Comparison of ENCODE assay signal across 22 cellular contexts in genomic region chr13:23383151-23383550, GRCh38. TPM values are rescaled to one million over a fixed set of nuclear protein-coding genes. Genes with fewer than 3 reads are reported as not detected.
DNase-seq lines count a peak whose midpoint lies in the region; ATAC-seq and TF ChIP-seq lines count a peak whose summit lies in the region.
"Had no signal": no experiment of that assay in that cellular context is flagged by ENCODE, and none has a peak within 500 bp of the region (broad histone marks: within the 10 kb centered on the region; RNA-seq: fewer than 3 reads in every experiment).

No MANE protein-coding gene starts in this region.

- intact Hi-C loops in left lung (cut with DNase I), result no loop called here

- TF ChIP-seq CTCF in nephron (IDR thresholded peaks at IDR 0.05; ENCODE audit: unreplicated experiment in 3 of 3) (no peak), left lung (IDR thresholded peaks at IDR 0.05) (no peak)

- H3K36me3 ChIP-seq in left lung, result no peaks in the 10 kb centered on the region
- H3K36me3 ChIP-seq: BLaER1, HAP-1 had no signal

- no peaks in the 10 kb centered on the region for H3K9me3 ChIP-seq in left lung
- H3K9me3 ChIP-seq: BLaER1, Caco-2, HAP-1 had no signal

- H3K27ac Mint-ChIP-seq in IgD-negative memory B cell (peak overlapping the region in 2 of 3 donors; percentile 86 to 92), nephron (peak overlapping the region in 2 of 3 experiments; percentile 1 to 39)
- H3K27ac Mint-ChIP-seq: CD4-positive, alpha-beta T cell; GM23338 had no signal

- H3K27me3 Mint-ChIP-seq in IgD-negative memory B cell, result no peaks in the 10 kb centered on the region
- peaks cover 3% of the 10 kb centered on the region for H3K27me3 Mint-ChIP-seq in nephron (ENCODE audit: low read depth)
- H3K27me3 Mint-ChIP-seq: CD4-positive, alpha-beta T cell had no signal

- H3K4me1 Mint-ChIP-seq in IgD-negative memory B cell, result peaks cover 24 to 39% (median 26%) of the 10 kb centered on the region in 3 donors
- H3K4me1 Mint-ChIP-seq in nephron, result peaks cover 69% of the 10 kb centered on the region

- in situ Hi-C loops in Caki2 (cut with HindIII; ENCODE audit: low pct_unique_long_range_greater_than_20kb, low sequenced_read_pairs), result no loop called here

- DNase-seq in Caki2 (ENCODE audit: low read depth), result peak; percentile 75
- DNase-seq in epithelial cell of prostate (ENCODE audit: low read depth, low spot score), result no peak
- DNase-seq in left lung, result no peak
- DNase-seq in Ammon's horn (ENCODE audit: low spot score), result no peak
- DNase-seq: Caco-2; CD4-positive, alpha-beta T cell; KG1; NCI-H1105; NCI-H2081; NCI-H2171 treated with DMSO at 0.1 percent for 48 hours; NCI-H524 treated with DMSO at 0.1 percent for 48 hours; PC-3; SHP77 treated with DMSO at 0.1 percent for 48 hours had no signal

- H3K4me3 Mint-ChIP-seq in IgD-negative memory B cell (no peak overlapping the region), nephron (no peak overlapping the region)
- H3K4me3 Mint-ChIP-seq: CD4-positive, alpha-beta T cell; GM23338 had no signal

- ATAC-seq in left lung, result no peak
- no peak for ATAC-seq in GM18502 (IDR thresholded peaks at IDR 0.05; ENCODE audit: poor library complexity, unreplicated experiment)
- ATAC-seq: GM23338, HepG2, PC-3 had no signal

- no peaks in the 10 kb centered on the region for H3K27me3 ChIP-seq in left lung
- H3K27me3 ChIP-seq: BLaER1 had no signal

- peak overlapping the region; percentile 43 for H3K27ac ChIP-seq in epithelial cell of prostate
- no peak overlapping the region for H3K27ac ChIP-seq in left lung
- H3K27ac ChIP-seq: BLaER1, HL-60, RWPE1 had no signal

- no peak overlapping the region for H3K4me3 ChIP-seq in left lung
- H3K4me3 ChIP-seq: BLaER1, GM23338, HAP-1 had no signal

- peaks cover 4 to 10% of the 10 kb centered on the region in 2 donors for H3K4me1 ChIP-seq in left lung
- H3K4me1 ChIP-seq: Caco-2 had no signal

- H3K36me3 Mint-ChIP-seq in IgD-negative memory B cell, result peaks cover 2% of the 10 kb centered on the region
- peaks cover 4% of the 10 kb centered on the region for H3K36me3 Mint-ChIP-seq in nephron (ENCODE audit: low read depth)

- H3K9me3 Mint-ChIP-seq in IgD-negative memory B cell (peaks cover 0 to 2% (median 0%) of the 10 kb centered on the region in 3 donors), nephron (no peaks in the 10 kb centered on the region)
- H3K9me3 Mint-ChIP-seq: CD4-positive, alpha-beta T cell; GM23338 had no signal

RNA-seq across cellular contexts. Expression of gene SACS, which starts 50.4 kb away (rescaled TPM):
- total RNA-seq in Caki2 (2014; rRNA removed; shearing (Covaris generic); ENCODE audit: low replicate concordance), result 10.4 and 12.3 TPM in 2 replicates
- 4.2 TPM for polyA plus RNA-seq in IgD-negative memory B cell
- total RNA-seq in left lung, result 10 to 100 TPM; 10.9 to 11.5 TPM
